ENCODE assay signal across 8 cellular contexts in the genomic region with DNA sequence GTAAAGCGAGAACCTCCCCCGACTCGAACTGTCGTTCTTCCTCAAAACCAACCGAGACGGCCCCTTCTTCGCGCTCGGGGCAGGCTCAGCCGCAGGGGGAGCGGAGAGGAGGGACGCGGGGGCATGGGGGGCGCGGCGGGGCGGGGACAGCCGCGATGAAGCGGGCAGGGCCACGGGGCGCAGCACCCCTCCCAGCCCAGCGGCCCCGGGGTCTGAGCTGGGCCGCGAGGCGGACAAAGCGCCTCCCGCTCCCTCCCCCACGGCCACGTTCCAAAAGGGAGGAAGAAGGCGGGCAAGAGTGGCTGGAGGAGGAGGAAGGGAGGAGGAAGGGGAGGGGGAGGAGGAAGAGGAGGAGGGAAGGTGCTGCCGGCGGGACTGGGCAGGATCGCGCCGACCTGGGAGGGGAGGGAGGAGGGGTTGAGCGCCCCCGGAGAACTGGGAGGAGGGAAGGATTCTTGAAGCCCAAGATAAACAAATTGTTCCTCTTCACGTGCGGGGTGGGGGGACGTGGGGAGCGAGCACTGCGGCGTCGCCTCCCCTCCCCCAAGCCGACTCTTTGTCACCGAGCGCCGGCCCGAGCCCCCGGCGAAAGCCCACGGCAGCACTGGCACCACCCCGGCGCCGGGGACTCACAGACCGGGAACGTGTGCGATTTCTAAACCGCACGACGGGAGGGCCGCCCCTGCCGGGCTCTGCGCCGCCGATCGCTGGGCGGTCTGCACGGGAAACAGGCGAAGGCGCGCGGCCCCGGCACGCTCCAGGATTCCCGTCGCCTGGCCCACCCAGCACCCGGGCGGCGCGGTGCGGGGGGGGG. TPM values are rescaled to one million over a fixed set of nuclear protein-coding genes. Genes with fewer than 3 reads are reported as not detected.
DNase-seq lines count a peak whose midpoint lies in the region; ATAC-seq lines count a peak whose summit lies in the region.

No MANE protein-coding gene starts in this region.

- H3K9me3 ChIP-seq in skeletal muscle tissue (ENCODE audit: control insufficient read depth in 3 of 3, low read length in 3 of 3) = no peaks in the 10 kb centered on the region

- no peaks in the 10 kb centered on the region for H3K36me3 ChIP-seq in skeletal muscle tissue (ENCODE audit: control insufficient read depth in 3 of 3, insufficient read depth in 3 of 3, low read length in 3 of 3)

- peak; percentile 89 for DNase-seq in CD1c-positive myeloid dendritic cell (ENCODE audit: extremely low spot score)
- DNase-seq in NCI-H524 (lab: John Stamatoyannopoulos, UW) = peak; percentile 70 to 73
- DNase-seq in activated CD4-positive, alpha-beta T cell treated with anti-CD3 and anti-CD28 coated beads for 1 hour = peak; percentile 64
- peak; percentile 83 for DNase-seq in cerebellum (ENCODE audit: low spot score)
- peak; percentile 54 for DNase-seq in inferior parietal cortex (ENCODE audit: extremely low spot score)

- ATAC-seq in HG02642 (IDR thresholded peaks at IDR 0.05; ENCODE audit: poor library complexity, unreplicated experiment) = peak; percentile 30
- no peak for ATAC-seq in GM18861 (IDR thresholded peaks at IDR 0.05; ENCODE audit: unreplicated experiment)

- peak overlapping the region; percentile 77 to 94 (median 93) for H3K4me3 ChIP-seq in skeletal muscle tissue (ENCODE audit: low read length in 3 of 3)

- peaks cover 0 to 4% (median 2%) of the 10 kb centered on the region in 3 donors for H3K4me1 ChIP-seq in skeletal muscle tissue (ENCODE audit: control insufficient read depth in 3 of 3, insufficient read depth in 3 of 3, low read length in 3 of 3)

- no peaks in the 10 kb centered on the region for H3K27me3 ChIP-seq in skeletal muscle tissue (ENCODE audit: control insufficient read depth in 3 of 3, insufficient read depth in 3 of 3, low read length in 3 of 3)

- H3K9ac ChIP-seq in skeletal muscle tissue (ENCODE audit: low read depth in 1 of 3, low read length in 3 of 3) = peak overlapping the region; percentile 85 to 97 (median 92)

- H3K27ac ChIP-seq in skeletal muscle tissue (ENCODE audit: low read depth, low read length) = peak overlapping the region; percentile 94

RNA-seq across cellular contexts. Expression of a gene that starts 2.9 kb away (rescaled TPM):
- total RNA-seq in cerebellum (18.6 TPM), skeletal muscle tissue (3.1 TPM)
